18 cellular contexts compared by ENCODE assay signal in genomic region chr6:37910998-37911397, GRCh38.
DNase-seq lines count a peak whose midpoint lies in the region; ATAC-seq, FAIRE-seq and TF ChIP-seq lines count a peak whose summit lies in the region.
"Had no signal": no experiment of that assay in that cellular context is flagged by ENCODE, and none has a peak within 500 bp of the region (broad histone marks: within the 10 kb centered on the region; RNA-seq: fewer than 3 reads in every experiment).

No MANE protein-coding gene starts in this region.

- peak overlapping the region; percentile 36 for H3K4me3 Mint-ChIP-seq in CD4-positive, alpha-beta T cell
- no peak overlapping the region for H3K4me3 Mint-ChIP-seq in neural progenitor cell
- H3K4me3 Mint-ChIP-seq: CD8-positive, alpha-beta memory T cell had no signal

- H3K27ac Mint-ChIP-seq in CD4-positive, alpha-beta T cell = no peak overlapping the region
- H3K27ac Mint-ChIP-seq in neural progenitor cell = no peak overlapping the region
- H3K27ac Mint-ChIP-seq: CD8-positive, alpha-beta memory T cell had no signal

- TF ChIP-seq RAD21 in HepG2 (CRISPR knock-in tag; IDR thresholded peaks at IDR 0.05) = no peak

- H2AFZ ChIP-seq in HepG2 (ENCODE audit: low read length) = no peak overlapping the region
- no peak overlapping the region for H2AFZ ChIP-seq in neural progenitor cell (replicated peaks)
- H2AFZ ChIP-seq: GM23248 had no signal

- H3K27me3 Mint-ChIP-seq in CD4-positive, alpha-beta T cell = no peaks in the 10 kb centered on the region
- no peaks in the 10 kb centered on the region for H3K27me3 Mint-ChIP-seq in neural progenitor cell (ENCODE audit: insufficient read depth, low read depth)
- H3K27me3 Mint-ChIP-seq: CD8-positive, alpha-beta memory T cell had no signal

- H3K4me1 ChIP-seq in HepG2 (ENCODE audit: insufficient read depth, low read length) (no peaks in the 10 kb centered on the region), right lobe of liver (peaks cover 0 to 6% (median 3%) of the 10 kb centered on the region in 4 donors), neural progenitor cell (no peaks in the 10 kb centered on the region)

- WGBS in HepG2 (ENCODE audit: low lambda C conversion rate) = 97% methylated on average over 3 of the region's 3 CpGs
- WGBS in right lobe of liver (ENCODE audit: insufficient coverage, low coverage, low lambda C conversion rate, missing lambda C conversion rate) = 87% methylated on average over 3 of the region's 3 CpGs

- CTCF ChIA-PET in HepG2 (lab: Yijun Ruan, JAX; ENCODE audit: low intra/inter-chr PET ratio, low total read pairs) = no interaction called here
- CTCF ChIA-PET in CD4-positive, alpha-beta T cell (lab: Charles Lee) = no interaction called here

- H3K4me1 Mint-ChIP-seq in CD4-positive, alpha-beta T cell (ENCODE audit: low read depth) = peaks cover 83% of the 10 kb centered on the region
- no peaks in the 10 kb centered on the region for H3K4me1 Mint-ChIP-seq in neural progenitor cell

- ATAC-seq in HepG2 (no peak), right lobe of liver (no peak)
- ATAC-seq in CD4-positive, alpha-beta T cell (ENCODE audit: poor library complexity) = no peak
- ATAC-seq: GM12878 had no signal

- intact Hi-C loops in HepG2 (cut with micrococcal nuclease; ENCODE audit: unreplicated experiment) (no loop called here), right lobe of liver (cut with DNase I) (no loop called here)
- intact Hi-C loops in CD4-positive, alpha-beta T cell (cut with DNase I, micrococcal nuclease) = no loop called here

- TF ChIP-seq EP300 in HepG2 (IDR thresholded peaks at IDR 0.05; ENCODE audit: low read depth in 2 of 2, low read length in 2 of 2) = no peak
- TF ChIP-seq EP300 in HepG2 (CRISPR knock-in tag; IDR thresholded peaks at IDR 0.05; ENCODE audit: borderline replicate concordance) = no peak

- in situ Hi-C loops in HepG2 (cut with HindIII; ENCODE audit: extremely low pct_ligation_motif_present, low pct_unique_long_range_greater_than_20kb) = no loop called here

- no peak overlapping the region for H3K4me3 ChIP-seq in HepG2 (replicated peaks in 1 of 3; ENCODE audit: insufficient read depth in 1 of 3, low read depth in 2 of 3, low read length in 3 of 3)
- H3K4me3 ChIP-seq in right lobe of liver = no peak overlapping the region
- H3K4me3 ChIP-seq in neural progenitor cell = no peak overlapping the region
- H3K4me3 ChIP-seq: GM12878, GM23248 had no signal

- H3K9me3 Mint-ChIP-seq in CD4-positive, alpha-beta T cell = no peaks in the 10 kb centered on the region
- H3K9me3 Mint-ChIP-seq in neural progenitor cell = peaks cover 12% of the 10 kb centered on the region
- H3K9me3 Mint-ChIP-seq: CD8-positive, alpha-beta memory T cell had no signal

- no peak for DNase-seq in HepG2 (ENCODE audit: low spot score)
- no peak for DNase-seq in right lobe of liver
- no peak for DNase-seq in CD4-positive, alpha-beta T cell
- no peak for DNase-seq in HK-2 (ENCODE audit: unreplicated experiment)
- DNase-seq in neural progenitor cell (ENCODE audit: low spot score) = no peak
- DNase-seq: C1 segment of cervical spinal cord; CD8-positive, alpha-beta memory T cell; DMS 273 treated with DMSO at 0.1 percent for 48 hours; DMS79; GDM1; GM23248; H7; HCEC 1CT had no signal

- TF ChIP-seq POLR2A in HepG2 (IDR thresholded peaks at IDR 0.05; ENCODE audit: insufficient read depth in 1 of 2, low read depth in 2 of 2, low read length in 2 of 2) (no peak), right lobe of liver (IDR thresholded peaks at IDR 0.05) (no peak)

- no TSS peak for BruUV-seq in HepG2 (replicated peaks; lab: Mats Ljungman, UMichigan)

- H3K27ac ChIP-seq in HepG2 (ENCODE audit: extremely low read length, insufficient read depth, low read length) = no peak overlapping the region
- no peak overlapping the region for H3K27ac ChIP-seq in right lobe of liver
- H3K27ac ChIP-seq in CD4-positive, alpha-beta T cell (ENCODE audit: low read depth, low read length) = no peak overlapping the region
- H3K27ac ChIP-seq in KOPT-K1 (ENCODE audit: low read depth, low read length, poor library complexity, severe bottlenecking) = peak overlapping the region; percentile 14
- H3K27ac ChIP-seq in neural progenitor cell = no peak overlapping the region
- H3K27ac ChIP-seq: GM23248 had no signal

- no peak for FAIRE-seq in HepG2 (lab: Jason Lieb, UNC)
- FAIRE-seq: D721Med, GM12878, GM19239, H1 had no signal

- POLR2A ChIA-PET in HepG2 (lab: Yijun Ruan, JAX) = no interaction called here
- POLR2A ChIA-PET in CD4-positive, alpha-beta T cell (lab: Charles Lee) = interaction anchor here (0.6 to 1.3 kb wide), 2 partner anchors 12 to 387 kb away, joined by 3 read pairs; no protein-coding TSS in a partner anchor

- no peak overlapping the region for H3K4me2 ChIP-seq in HepG2 (ENCODE audit: low read depth, low read length)
- no peak overlapping the region for H3K4me2 ChIP-seq in neural progenitor cell

- H3F3A ChIP-seq in neural progenitor cell (ENCODE audit: low read depth) = no peaks in the 10 kb centered on the region

- H3K9ac ChIP-seq in HepG2 (ENCODE audit: insufficient read depth, low read depth, low read length) (no peak overlapping the region), neural progenitor cell (no peak overlapping the region)
- H3K9ac ChIP-seq: GM23248 had no signal

- H3K27me3 ChIP-seq in HepG2 (ENCODE audit: control insufficient read depth in 1 of 2, insufficient read depth in 2 of 2, low read length in 2 of 2) (no peaks in the 10 kb centered on the region), right lobe of liver (no peaks in the 10 kb centered on the region), neural progenitor cell (no peaks in the 10 kb centered on the region)
- H3K27me3 ChIP-seq in CD4-positive, alpha-beta T cell (ENCODE audit: control insufficient read depth, insufficient read depth, low read length) = no peaks in the 10 kb centered on the region

- H4K20me1 ChIP-seq in HepG2 (ENCODE audit: insufficient read depth, low read length) (peaks cover 6% of the 10 kb centered on the region; the same call in 1 of the 2 replicates), neural progenitor cell (ENCODE audit: low read depth) (peaks cover 34% of the 10 kb centered on the region)

- H3K36me3 ChIP-seq in HepG2 (replicated peaks in 1 of 2; ENCODE audit: control insufficient read depth in 1 of 2, insufficient read depth in 2 of 2, low read length in 2 of 2) = no peaks in the 10 kb centered on the region; a peak in 1 of 5 replicates
- no peaks in the 10 kb centered on the region for H3K36me3 ChIP-seq in right lobe of liver
- no peaks in the 10 kb centered on the region for H3K36me3 ChIP-seq in KOPT-K1 (ENCODE audit: insufficient read depth, low read length)
- no peaks in the 10 kb centered on the region for H3K36me3 ChIP-seq in neural progenitor cell

- H3K36me3 Mint-ChIP-seq in CD4-positive, alpha-beta T cell (ENCODE audit: low read depth) = peaks cover 19% of the 10 kb centered on the region
- H3K36me3 Mint-ChIP-seq in neural progenitor cell = peaks cover 8% of the 10 kb centered on the region

- H3K79me2 ChIP-seq in HepG2 (ENCODE audit: insufficient read depth, low read length) (peaks cover 53% of the 10 kb centered on the region), neural progenitor cell (ENCODE audit: low read depth) (peaks cover 98% of the 10 kb centered on the region)

- TF ChIP-seq CTCF in HepG2 (CRISPR knock-in tag; IDR thresholded peaks at IDR 0.05) (no peak), right lobe of liver (IDR thresholded peaks at IDR 0.05) (no peak), neural progenitor cell (IDR thresholded peaks at IDR 0.05) (no peak)
- no peak for TF ChIP-seq CTCF in CD4-positive, alpha-beta T cell (IDR thresholded peaks at IDR 0.05)

- H3K9me3 ChIP-seq in HepG2 (ENCODE audit: low read length) = no peaks in the 10 kb centered on the region
- H3K9me3 ChIP-seq in right lobe of liver = no peaks in the 10 kb centered on the region
- H3K9me3 ChIP-seq in CD4-positive, alpha-beta T cell (ENCODE audit: control insufficient read depth, low read length) = no peaks in the 10 kb centered on the region
- no peaks in the 10 kb centered on the region for H3K9me3 ChIP-seq in KOPT-K1 (ENCODE audit: insufficient read depth, low read length, poor library complexity, severe bottlenecking)
- no peaks in the 10 kb centered on the region for H3K9me3 ChIP-seq in neural progenitor cell (ENCODE audit: low read depth)

TF ChIP-seq in HepG2, 621 proteins besides CTCF, POLR2A, EP300 and RAD21:
- TF ChIP-seq ZNF124 (CRISPR knock-in tag; IDR thresholded peaks at IDR 0.05) = no peak
- peak; percentile 88 for TF ChIP-seq ZNF7 (CRISPR knock-in tag; IDR thresholded peaks at IDR 0.05)
